ENCODE assay signal across 15 cellular contexts in genomic region chr10:52027055-52027454, GRCh38.
"Had no signal": no experiment of that assay in that cellular context is flagged by ENCODE, and none has a peak within 500 bp of the region (broad histone marks: within the 10 kb centered on the region; RNA-seq: fewer than 3 reads in every experiment).

No MANE protein-coding gene starts in this region.

- H3K4me1 ChIP-seq: esophagus squamous epithelium, tibial nerve had no signal

- H3K4me3 ChIP-seq: ascending aorta, esophagus squamous epithelium, mucosa of descending colon, tibial nerve had no signal

- H3K9me3 ChIP-seq: ascending aorta, esophagus squamous epithelium, mucosa of descending colon, tibial nerve had no signal

- ATAC-seq: activated T-cell treated with anti-CD3 and anti-CD28 coated beads, Interleukin-2, amount 50 U/mL, for 72 hours; left cardiac atrium; mucosa of descending colon; naive thymus-derived CD8-positive, alpha-beta T cell; right cardiac atrium; stimulated activated naive B cell treated with anti-CD40 and anti-IgM and Interleukin-4, amounts not matched to agents 10 μg/mL and 1 μg/mL and 100 μg/mL, for 72 hours had no signal

- DNase-seq: activated CD4-positive, alpha-beta memory T cell treated with anti-CD3 and anti-CD28 coated beads, Interleukin-2, amount 10 ng/mL, durations not matched to agents 7 days and 5 days; activated gamma-delta T cell treated with Interleukin-2 at 50 U/mL for 16 hours; activated naive CD8-positive, alpha-beta T cell treated with anti-CD3 and anti-CD28 coated beads, Interleukin-2, amount 10 ng/mL, durations not matched to agents 7 days and 5 days; activated T-cell treated with anti-CD3 and anti-CD28 coated beads, Interleukin-2, amount 50 U/mL, for 72 hours; esophagus squamous epithelium; immature natural killer cell; left cardiac atrium; mammary epithelial cell; mucosa of descending colon; naive thymus-derived CD8-positive, alpha-beta T cell; right cardiac atrium; stimulated activated CD4-positive, alpha-beta T cell treated with anti-CD3 and anti-CD28 coated beads, Interleukin-2, amount 100 ng/mL, for 24 hours; stimulated activated naive B cell treated with anti-CD40 and anti-IgM and Interleukin-4, amounts not matched to agents 10 μg/mL and 1 μg/mL and 100 μg/mL, for 72 hours had no signal

- H3K36me3 ChIP-seq: ascending aorta, esophagus squamous epithelium, tibial nerve had no signal

- H3K27me3 ChIP-seq: ascending aorta, esophagus squamous epithelium, tibial nerve had no signal

- H3K27ac ChIP-seq: ascending aorta, esophagus squamous epithelium, tibial nerve had no signal
